In genomic region chr6:154201708-154202107, GRCh38 we compare ENCODE assay signal across 29 cellular contexts.
"Had no signal": no experiment of that assay in that cellular context is flagged by ENCODE, and none has a peak within 500 bp of the region (broad histone marks: within the 10 kb centered on the region; RNA-seq: fewer than 3 reads in every experiment).

No MANE protein-coding gene starts in this region.

- H3K27me3 ChIP-seq: brain microvascular endothelial cell, esophagus muscularis mucosa, foreskin keratinocyte, heart right ventricle, ovary, sigmoid colon, suprapubic skin, tibial artery, upper lobe of right lung had no signal

- DNase-seq: activated CD4-positive, alpha-beta T cell treated with anti-CD3 and anti-CD28 coated beads for 36 hours; activated CD4-positive, alpha-beta T cell treated with anti-CD3 and anti-CD28 coated beads, Interleukin-2, amount 50 U/mL, for 48 hours; activated CD4-positive, CD25-positive, alpha-beta regulatory T cell; activated naive CD8-positive, alpha-beta T cell treated with anti-CD3 and anti-CD28 coated beads, Interleukin-2, amount 10 ng/mL, durations not matched to agents 7 days and 5 days; activated T-cell treated with anti-CD3 and anti-CD28 coated beads, Interleukin-2, amount 50 U/mL, for 4 hours; amniotic stem cell; brain microvascular endothelial cell; caudate nucleus; cortex of kidney; endodermal cell; foreskin keratinocyte; heart right ventricle; mesendoderm; ovary; retina; sigmoid colon; stimulated activated CD4-positive, alpha-beta T cell treated with anti-CD3 and anti-CD28 coated beads, Interleukin-1b, Interleukin-23, amount 100 ng/mL, for 48 hours; stimulated activated CD4-positive, alpha-beta T cell treated with anti-CD3 and anti-CD28 coated beads, Interleukin-4, amount 100 ng/mL, for 4 hours; stimulated activated CD8-positive, alpha-beta memory T cell treated with anti-CD3 and anti-CD28 coated beads, Interleukin-4, amount 100 ng/mL, for 48 hours; stimulated activated naive CD4-positive, alpha-beta T cell; tibial artery; upper lobe of right lung had no signal

- H3K27me3 Mint-ChIP-seq: activated CD4-positive, alpha-beta T cell treated with anti-CD3 and anti-CD28 coated beads for 36 hours; activated naive CD8-positive, alpha-beta T cell treated with anti-CD3 and anti-CD28 coated beads, Interleukin-2, amount 10 ng/mL, durations not matched to agents 7 days and 5 days had no signal

- H3K4me3 ChIP-seq: esophagus muscularis mucosa, heart right ventricle, lung, ovary, sigmoid colon, smooth muscle cell, suprapubic skin, tibial artery, upper lobe of right lung had no signal

- H3K27ac ChIP-seq: brain microvascular endothelial cell, esophagus muscularis mucosa, foreskin keratinocyte, ovary, sigmoid colon, suprapubic skin, tibial artery, upper lobe of right lung had no signal

- H3K4me1 ChIP-seq: sigmoid colon, suprapubic skin, tibial artery, upper lobe of right lung had no signal

- H3K27ac Mint-ChIP-seq: activated CD4-positive, alpha-beta T cell treated with anti-CD3 and anti-CD28 coated beads for 36 hours; activated naive CD8-positive, alpha-beta T cell treated with anti-CD3 and anti-CD28 coated beads, Interleukin-2, amount 10 ng/mL, durations not matched to agents 7 days and 5 days; activated T-helper 2 cell treated with anti-CD3 and anti-CD28 coated beads, Interferon-gamma antibody, Interleukin-2, Interleukin-4, amounts not matched to agents 10 μg/mL and 5 μg/mL and 100 μg/mL, durations not matched to agents 14 hours and 24 hours and 36 hours; endodermal cell; nephron; progenitor cell of endocrine pancreas had no signal

- ATAC-seq: activated CD4-positive, alpha-beta T cell treated with anti-CD3 and anti-CD28 coated beads for 36 hours; activated T-cell treated with anti-CD3 and anti-CD28 coated beads, Interleukin-2, amount 50 U/mL, for 4 hours; foreskin keratinocyte; upper lobe of right lung had no signal

- H3K36me3 ChIP-seq: brain microvascular endothelial cell, esophagus muscularis mucosa, ovary, sigmoid colon, suprapubic skin, tibial artery, upper lobe of right lung had no signal

- H3K9me3 Mint-ChIP-seq: activated T-cell treated with anti-CD3 and anti-CD28 coated beads, Interleukin-2, amount 50 U/mL, for 4 hours; activated T-helper 2 cell treated with anti-CD3 and anti-CD28 coated beads, Interferon-gamma antibody, Interleukin-2, Interleukin-4, amounts not matched to agents 10 μg/mL and 5 μg/mL and 100 μg/mL, durations not matched to agents 14 hours and 24 hours and 36 hours; endodermal cell had no signal

- H3K9me3 ChIP-seq: esophagus muscularis mucosa, ovary, sigmoid colon, suprapubic skin, tibial artery, upper lobe of right lung had no signal

- H3K4me3 Mint-ChIP-seq: activated CD4-positive, alpha-beta T cell treated with anti-CD3 and anti-CD28 coated beads for 36 hours; activated naive CD8-positive, alpha-beta T cell treated with anti-CD3 and anti-CD28 coated beads, Interleukin-2, amount 10 ng/mL, durations not matched to agents 7 days and 5 days; activated T-cell treated with anti-CD3 and anti-CD28 coated beads, Interleukin-2, amount 50 U/mL, for 4 hours; endodermal cell; nephron had no signal
